Comparison of ENCODE assay signal across 21 cellular contexts in the genomic region with DNA sequence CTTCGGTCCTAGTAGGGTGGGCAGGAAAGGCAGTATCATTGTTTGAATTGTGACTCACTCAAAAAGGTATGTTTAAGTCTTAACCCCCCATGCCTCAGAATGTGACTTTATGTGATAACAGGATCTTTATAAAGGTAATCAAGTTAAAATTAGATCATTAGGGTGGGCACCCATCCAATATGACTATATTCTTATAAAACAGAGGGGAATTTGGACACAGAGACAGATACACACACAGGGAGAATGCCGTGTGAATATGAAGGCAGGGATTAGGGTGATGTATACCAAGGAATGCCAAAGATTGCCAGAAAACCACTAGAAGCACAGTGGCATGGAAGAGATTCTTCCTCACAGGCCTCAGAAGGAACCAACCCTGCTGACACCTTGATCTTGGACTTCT.
"Had no signal": no experiment of that assay in that cellular context is flagged by ENCODE, and none has a peak within 500 bp of the region (broad histone marks: within the 10 kb centered on the region; RNA-seq: fewer than 3 reads in every experiment).

No MANE protein-coding gene starts in this region.

- H3K9me3 ChIP-seq: gastrocnemius medialis, left ventricle myocardium inferior, suprapubic skin had no signal

- H3K4me1 Mint-ChIP-seq: activated B cell treated with CpG ODN at 0.5 μM for 24 hours; activated naive CD8-positive, alpha-beta T cell treated with anti-CD3 and anti-CD28 coated beads, Interleukin-2, amount 10 ng/mL, durations not matched to agents 7 days and 5 days; activated T-helper 17 cell treated with anti-CD3 and anti-CD28 coated beads, Interleukin-2, amount 50 U/mL, for 72 hours; central memory CD8-positive, alpha-beta T cell; stimulated activated naive CD8-positive, alpha-beta T cell treated with anti-CD3 and anti-CD28 coated beads, Interleukin-15, amount 100 ng/mL, for 72 hours had no signal

- H3K36me3 ChIP-seq: gastrocnemius medialis, left ventricle myocardium inferior, suprapubic skin had no signal

- H3K36me3 Mint-ChIP-seq: activated CD4-positive, alpha-beta memory T cell treated with anti-CD3 and anti-CD28 coated beads for 36 hours; activated naive CD8-positive, alpha-beta T cell treated with anti-CD3 and anti-CD28 coated beads, Interleukin-2, amount 10 ng/mL, durations not matched to agents 7 days and 5 days had no signal

- H3K4me3 ChIP-seq: coronary artery, gastrocnemius medialis, left ventricle myocardium inferior, suprapubic skin had no signal

- H3K9me3 Mint-ChIP-seq: activated B cell treated with CpG ODN at 0.5 μM for 24 hours; activated CD4-positive, alpha-beta memory T cell treated with anti-CD3 and anti-CD28 coated beads for 36 hours; activated naive CD8-positive, alpha-beta T cell treated with anti-CD3 and anti-CD28 coated beads, Interleukin-2, amount 10 ng/mL, durations not matched to agents 7 days and 5 days; activated T-helper 17 cell treated with anti-CD3 and anti-CD28 coated beads, Interleukin-2, amount 50 U/mL, for 72 hours; central memory CD8-positive, alpha-beta T cell; nephron progenitor cell; stimulated activated naive CD8-positive, alpha-beta T cell treated with anti-CD3 and anti-CD28 coated beads, Interleukin-15, amount 100 ng/mL, for 72 hours had no signal

- H3K4me3 Mint-ChIP-seq: activated B cell treated with CpG ODN at 0.5 μM for 24 hours; activated CD4-positive, alpha-beta memory T cell treated with anti-CD3 and anti-CD28 coated beads for 36 hours; activated naive CD8-positive, alpha-beta T cell treated with anti-CD3 and anti-CD28 coated beads, Interleukin-2, amount 10 ng/mL, durations not matched to agents 7 days and 5 days; activated T-helper 17 cell treated with anti-CD3 and anti-CD28 coated beads, Interleukin-2, amount 50 U/mL, for 72 hours; central memory CD8-positive, alpha-beta T cell; nephron progenitor cell; stimulated activated naive CD8-positive, alpha-beta T cell treated with anti-CD3 and anti-CD28 coated beads, Interleukin-15, amount 100 ng/mL, for 72 hours had no signal

- ATAC-seq: activated T-helper 17 cell treated with anti-CD3 and anti-CD28 coated beads, Interleukin-2, amount 50 U/mL, for 72 hours; gastrocnemius medialis; stimulated activated naive CD8-positive, alpha-beta T cell treated with anti-CD3 and anti-CD28 coated beads, Interleukin-15, amount 100 ng/mL, for 72 hours had no signal

- H3K4me1 ChIP-seq: gastrocnemius medialis, left ventricle myocardium inferior, suprapubic skin had no signal

- H3K27me3 ChIP-seq: gastrocnemius medialis had no signal

- DNase-seq: activated B cell treated with CpG ODN at 0.5 μM for 24 hours; activated CD4-positive, alpha-beta memory T cell treated with anti-CD3 and anti-CD28 coated beads for 36 hours; activated CD4-positive, alpha-beta T cell treated with anti-CD3 and anti-CD28 coated beads for 4 hours; activated naive CD4-positive, alpha-beta T cell; activated naive CD8-positive, alpha-beta T cell treated with anti-CD3 and anti-CD28 coated beads, Interleukin-2, amount 10 ng/mL, durations not matched to agents 7 days and 5 days; activated T-cell treated with anti-CD3 and anti-CD28 coated beads, Interleukin-2, amount 50 U/mL, for 1 hour; erythroblast; gastrocnemius medialis; head of caudate nucleus; left ventricle myocardium inferior; nephron progenitor cell; nucleus accumbens; posterior cingulate gyrus; stimulated activated CD4-positive, alpha-beta T cell treated with anti-CD3 and anti-CD28 coated beads, Interleukin-2, amount 100 ng/mL, for 24 hours; stimulated activated naive CD8-positive, alpha-beta T cell treated with anti-CD3 and anti-CD28 coated beads, Interleukin-15, amount 100 ng/mL, for 72 hours; T-helper 2 cell; trophoblast cell had no signal

- H3K27ac Mint-ChIP-seq: activated B cell treated with CpG ODN at 0.5 μM for 24 hours; activated CD4-positive, alpha-beta memory T cell treated with anti-CD3 and anti-CD28 coated beads for 36 hours; activated naive CD8-positive, alpha-beta T cell treated with anti-CD3 and anti-CD28 coated beads, Interleukin-2, amount 10 ng/mL, durations not matched to agents 7 days and 5 days; activated T-helper 17 cell treated with anti-CD3 and anti-CD28 coated beads, Interleukin-2, amount 50 U/mL, for 72 hours; nephron progenitor cell; stimulated activated naive CD8-positive, alpha-beta T cell treated with anti-CD3 and anti-CD28 coated beads, Interleukin-15, amount 100 ng/mL, for 72 hours had no signal

- H3K27ac ChIP-seq: coronary artery, gastrocnemius medialis, left ventricle myocardium inferior, suprapubic skin had no signal
